In genomic region chr1:32666866-32667566, GRCh38 we compare ENCODE assay signal across 2 cellular contexts.
TF ChIP-seq lines count a peak whose summit lies in the region.

No MANE protein-coding gene starts in this region.

TF ChIP-seq in GM23338, 12 proteins besides CTCF, POLR2A, EP300 and RAD21:
- TF ChIP-seq ZNF114 (CRISPR knock-in tag; IDR thresholded peaks at IDR 0.05) (no peak), EZH2 (IDR thresholded peaks at IDR 0.05; ENCODE audit: low read depth, unreplicated experiment) (no peak), REST (IDR thresholded peaks at IDR 0.05; ENCODE audit: unreplicated experiment) (no peak), ZNF462 (CRISPR knock-in tag; IDR thresholded peaks at IDR 0.05) (no peak), JUNB (IDR thresholded peaks at IDR 0.05; ENCODE audit: unreplicated experiment) (no peak), STAT1 (IDR thresholded peaks at IDR 0.05; ENCODE audit: unreplicated experiment) (no peak), ZNF331 (CRISPR knock-in tag; IDR thresholded peaks at IDR 0.05; ENCODE audit: low read depth) (no peak), ETS1 (IDR thresholded peaks at IDR 0.05) (no peak), POLR2AphosphoS5 (IDR thresholded peaks at IDR 0.05; ENCODE audit: low read depth) (no peak), EZH2phosphoT487 (IDR thresholded peaks at IDR 0.05; ENCODE audit: unreplicated experiment) (no peak), CREB1 (CRISPR knock-in tag; IDR thresholded peaks at IDR 0.05; ENCODE audit: low read depth) (no peak), NANOG (IDR thresholded peaks at IDR 0.05; ENCODE audit: borderline replicate concordance) (no peak)

TF ChIP-seq in GM12878, 131 proteins besides CTCF, POLR2A, EP300 and RAD21:
- TF ChIP-seq ATF7 (IDR thresholded peaks at IDR 0.05; ENCODE audit: low read depth) (no peak), RAD51 (IDR thresholded peaks at IDR 0.05) (no peak), IKZF1 (conservative IDR thresholded peaks at IDR 0.05) (no peak)
